ENCODE assay signal across 8 cellular contexts in the genomic region with DNA sequence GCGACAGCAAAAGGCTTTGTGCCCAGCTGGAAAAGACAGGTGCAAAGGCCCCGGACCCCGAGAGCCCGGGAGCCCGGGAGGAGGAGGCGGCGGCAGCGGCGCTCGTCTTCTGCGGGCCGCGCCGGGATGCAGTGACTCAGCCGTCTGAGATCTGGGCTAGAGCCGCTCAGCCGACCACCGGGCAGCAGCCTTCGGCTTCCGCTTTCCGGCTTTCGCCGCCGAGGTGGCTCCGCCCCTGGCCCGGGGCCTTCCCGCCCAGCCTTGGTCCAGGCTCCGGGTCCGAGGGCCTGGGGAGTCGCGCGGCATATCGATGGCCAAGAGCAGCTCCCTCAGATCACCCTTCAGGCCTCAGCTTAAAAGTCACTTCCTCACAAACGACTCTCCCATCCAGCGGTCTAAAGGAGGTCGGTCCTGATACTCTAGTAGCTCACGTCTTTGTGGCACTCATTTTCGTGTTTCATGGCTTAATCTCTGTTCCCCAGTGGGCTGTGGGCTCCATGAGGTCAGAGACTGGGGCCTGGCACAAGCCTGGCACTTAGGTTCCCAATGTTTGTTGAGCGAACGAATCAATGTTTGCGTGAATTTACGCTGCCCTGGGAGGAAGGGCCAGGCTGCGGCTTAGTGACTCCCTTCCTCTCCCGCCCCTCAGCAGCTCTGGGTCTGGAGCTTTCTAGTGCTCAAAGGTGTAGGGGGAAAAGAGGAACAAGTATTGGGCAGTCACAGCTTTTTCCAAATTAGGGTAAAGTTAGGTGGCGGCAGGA. TPM values are rescaled to one million over a fixed set of nuclear protein-coding genes. Genes with fewer than 3 reads are reported as not detected.
DNase-seq lines count a peak whose midpoint lies in the region; ATAC-seq and TF ChIP-seq lines count a peak whose summit lies in the region.

TSS of gene PHTF1 (minus strand) at position 146 of the 761 bp plus-strand sequence. CDS start 783 bp downstream, outside the sequence.

- H3K27me3 ChIP-seq in ectodermal cell (ENCODE audit: control insufficient read depth, insufficient read depth, low read length, poor library complexity, severe bottlenecking) (no peaks in the 10 kb centered on the region), lower lobe of right lung (ENCODE audit: low read depth) (no peaks in the 10 kb centered on the region)

- H3K9me3 Mint-ChIP-seq in CD14-positive monocyte = peaks cover 0 to 1% (median 0%) of the 10 kb centered on the region in 7 donors
- no peaks in the 10 kb centered on the region for H3K9me3 Mint-ChIP-seq in activated CD4-positive, alpha-beta memory T cell treated with anti-CD3 and anti-CD28 coated beads for 36 hours

- H3K4me3 ChIP-seq in ectodermal cell (ENCODE audit: insufficient read depth, low read depth, low read length) (peak within 1 kb of the TSS; percentile 78), lower lobe of right lung (peak within 1 kb of the TSS; percentile 93)

- H3K36me3 Mint-ChIP-seq in CD14-positive monocyte = peaks cover 22 to 32% of the 10 kb centered on the region in 2 donors
- peaks cover 9% of the 10 kb centered on the region for H3K36me3 Mint-ChIP-seq in activated CD4-positive, alpha-beta memory T cell treated with anti-CD3 and anti-CD28 coated beads for 36 hours

- no peaks in the 10 kb centered on the region for H3K27me3 Mint-ChIP-seq in CD14-positive monocyte (ENCODE audit: low read depth in 3 of 3)
- H3K27me3 Mint-ChIP-seq in activated CD4-positive, alpha-beta memory T cell treated with anti-CD3 and anti-CD28 coated beads for 36 hours = no peaks in the 10 kb centered on the region

- CTCF ChIA-PET in activated CD4-positive, alpha-beta memory T cell treated with anti-CD3 and anti-CD28 coated beads for 36 hours (lab: Charles Lee) = interaction anchor here (0.5 to 3.1 kb wide), 7 partner anchors 23 to 1947 kb away, joined by 3 to 14 read pairs (median 4); partner anchors contain the start of genes AP4B1, DCLRE1B, LRIG2 and RSBN1

- H3K27ac Mint-ChIP-seq in CD14-positive monocyte = peak within 1 kb of the TSS; percentile 99 to 100 (median 99)
- peak within 1 kb of the TSS; percentile 99 for H3K27ac Mint-ChIP-seq in activated CD4-positive, alpha-beta memory T cell treated with anti-CD3 and anti-CD28 coated beads for 36 hours

- H3K9me3 ChIP-seq in ectodermal cell (ENCODE audit: control insufficient read depth, low read length) (no peaks in the 10 kb centered on the region), lower lobe of right lung (no peaks in the 10 kb centered on the region)

- DNase-seq in CD14-positive monocyte (ENCODE audit: low spot score) (peak; percentile 82), NCI-H748 treated with DMSO at 0.1 percent for 48 hours (lab: John Stamatoyannopoulos, UW) (peak; percentile 71), lower lobe of right lung (peak; percentile 88)
- peak; percentile 76 for DNase-seq in activated CD4-positive, alpha-beta memory T cell treated with anti-CD3 and anti-CD28 coated beads for 36 hours
- peak; percentile 8 to 39 (median 16) for DNase-seq in stimulated activated CD4-positive, alpha-beta T cell treated with anti-CD3 and anti-CD28 coated beads, TNF-alpha, amount 100 ng/mL, for 4 hours (ENCODE audit: low read depth in 3 of 3)

- peaks cover 19% of the 10 kb centered on the region for H3K4me1 ChIP-seq in ectodermal cell (ENCODE audit: control insufficient read depth, insufficient read depth, low read length)
- peaks cover 11% of the 10 kb centered on the region for H3K4me1 ChIP-seq in lower lobe of right lung

- H3K4me1 Mint-ChIP-seq in CD14-positive monocyte = peaks cover 31% of the 10 kb centered on the region
- H3K4me1 Mint-ChIP-seq in activated CD4-positive, alpha-beta memory T cell treated with anti-CD3 and anti-CD28 coated beads for 36 hours (ENCODE audit: low read depth) = peaks cover 26% of the 10 kb centered on the region

- POLR2A ChIA-PET in activated CD4-positive, alpha-beta memory T cell treated with anti-CD3 and anti-CD28 coated beads for 36 hours (lab: Charles Lee) = interaction anchor here (0.8 to 2.6 kb wide), 11 partner anchors 8 to 370 kb away, joined by 3 to 14 read pairs (median 3); partner anchors contain the start of genes AP4B1, MAGI3 and RSBN1

- peak within 1 kb of the TSS; percentile 98 for H3K27ac ChIP-seq in ectodermal cell (ENCODE audit: insufficient read depth, low read depth, low read length, poor library complexity, severe bottlenecking)
- H3K27ac ChIP-seq in lower lobe of right lung = peak within 1 kb of the TSS; percentile 96

- peak; percentile 81 for ATAC-seq in GM19328 (IDR thresholded peaks at IDR 0.05; ENCODE audit: unreplicated experiment)
- ATAC-seq in HG03460 (IDR thresholded peaks at IDR 0.05; ENCODE audit: unreplicated experiment) = peak; percentile 87
- peak; percentile 95 to 96 for ATAC-seq in lower lobe of right lung

- TF ChIP-seq CTCF in CD14-positive monocyte (IDR thresholded peaks at IDR 0.05) (no peak), lower lobe of right lung (IDR thresholded peaks at IDR 0.05) (no peak)

- H3K36me3 ChIP-seq in ectodermal cell (ENCODE audit: control insufficient read depth, insufficient read depth, low read length) (peaks cover 3% of the 10 kb centered on the region), lower lobe of right lung (peaks cover under 1% of the 10 kb centered on the region)

- WGBS in ectodermal cell, 2 experiments = 1% methylated on average over 45 of the region's 45 CpGs

- peak within 1 kb of the TSS; percentile 96 to 98 for H3K4me3 Mint-ChIP-seq in CD14-positive monocyte
- peak within 1 kb of the TSS; percentile 87 for H3K4me3 Mint-ChIP-seq in activated CD4-positive, alpha-beta memory T cell treated with anti-CD3 and anti-CD28 coated beads for 36 hours

- intact Hi-C loops in CD14-positive monocyte (cut with micrococcal nuclease) (loop anchor here (2.0 to 5.0 kb wide), 2 partner anchors 53 kb away; partner anchors contain the start of gene RSBN1 (in 2 of the 2)), lower lobe of right lung (cut with DNase I) (no loop called here)
- intact Hi-C loops in activated CD4-positive, alpha-beta memory T cell treated with anti-CD3 and anti-CD28 coated beads for 36 hours (cut with micrococcal nuclease) = loop anchor here (1.0 to 10.0 kb wide), 5 partner anchors 25 to 687 kb away; partner anchors contain the start of genes LRIG2, MAGI3 and RSBN1

RNA-seq across cellular contexts. Expression of gene PHTF1, which starts in this region (rescaled TPM):
- 10 to 100 TPM; 11.1 to 12.2 TPM for polyA plus RNA-seq in CD14-positive monocyte
- 10 to 100 TPM; 12.6 to 12.9 TPM for total RNA-seq in activated CD4-positive, alpha-beta memory T cell treated with anti-CD3 and anti-CD28 coated beads for 36 hours
- 64.1 TPM for polyA plus RNA-seq in ectodermal cell (2013, experiment 1 of 4)
- 69.5 TPM for polyA plus RNA-seq in ectodermal cell (2013, experiment 2 of 4)
- 47.9 TPM for polyA plus RNA-seq in ectodermal cell (2013, experiment 3 of 4)
- 54.3 TPM for polyA plus RNA-seq in ectodermal cell (2013, experiment 4 of 4)
- total RNA-seq in lower lobe of right lung = 18.3 TPM

Comparison
In these comparisons a context has a peak if more than half of its experiments do, and no peak if none do; other contexts are left out.
1. Peak in every context shown above with its lines: DNase-seq, ATAC-seq, H3K4me3 ChIP-seq and H3K27ac ChIP-seq.
2. DNase-seq: peak in every context shown above with its lines; median percentile 88 in lower lobe of right lung; 82 in CD14-positive monocyte; 76 in activated CD4-positive, alpha-beta memory T cell treated with anti-CD3 and anti-CD28 coated beads for 36 hours; 71 in NCI-H748 treated with DMSO at 0.1 percent for 48 hours; 16 in stimulated activated CD4-positive, alpha-beta T cell treated with anti-CD3 and anti-CD28 coated beads, TNF-alpha, amount 100 ng/mL, for 4 hours.